ENCODE assay signal across 8 cellular contexts in genomic region chr3:40387001-40387894, GRCh38. TPM values are rescaled to one million over a fixed set of nuclear protein-coding genes. Genes with fewer than 3 reads are reported as not detected.
DNase-seq lines count a peak whose midpoint lies in the region; ATAC-seq and TF ChIP-seq lines count a peak whose summit lies in the region.

Gene ENTPD3 (plus strand): TSS chr3:40387184. CDS start chr3:40388058, 874 bp downstream.

- peak within 1 kb of the TSS; percentile 16; the same call in 1 of the 2 replicates for H3K9ac ChIP-seq in GM23248
- peak within 1 kb of the TSS in 1 of 2 donors; percentile 42 for H3K9ac ChIP-seq in colonic mucosa (ENCODE audit: low read depth in 2 of 2, low read length in 2 of 2)

- H3K4me1 ChIP-seq in GM23248 (ENCODE audit: insufficient read depth): no peaks in the 10 kb centered on the region
- H3K4me1 ChIP-seq in colonic mucosa: no peaks in the 10 kb centered on the region
- no peaks in the 10 kb centered on the region for H3K4me1 ChIP-seq in lower lobe of right lung

- 10 to 12% methylated on average over 40 to 49 of the region's 49 CpGs for WGBS in GM23248 (ENCODE audit: low coverage in 1 of 2, low lambda C conversion rate in 2 of 2, missing lambda C conversion rate in 2 of 2), 2 experiments

- no peaks in the 10 kb centered on the region for H3K9me3 ChIP-seq in GM23248 (ENCODE audit: low read depth)
- no peaks in the 10 kb centered on the region for H3K9me3 ChIP-seq in colonic mucosa
- no peaks in the 10 kb centered on the region for H3K9me3 ChIP-seq in lower lobe of right lung

- no peaks in the 10 kb centered on the region for H3K36me3 Mint-ChIP-seq in activated CD4-positive, alpha-beta T cell treated with anti-CD3 and anti-CD28 coated beads for 36 hours (ENCODE audit: low read depth)

- intact Hi-C loops in activated CD4-positive, alpha-beta T cell treated with anti-CD3 and anti-CD28 coated beads for 36 hours (cut with DNase I, micrococcal nuclease): no loop called here
- intact Hi-C loops in colonic mucosa (cut with DNase I) (no loop called here), lower lobe of right lung (cut with DNase I) (no loop called here)

- H3K36me3 ChIP-seq in GM23248 (ENCODE audit: low read depth) (no peaks in the 10 kb centered on the region), colonic mucosa (no peaks in the 10 kb centered on the region), lower lobe of right lung (no peaks in the 10 kb centered on the region)

- H3K4me2 ChIP-seq in GM23248 (ENCODE audit: unreplicated experiment): peak within 1 kb of the TSS; percentile 65

- H3K4me3 Mint-ChIP-seq in activated CD4-positive, alpha-beta T cell treated with anti-CD3 and anti-CD28 coated beads for 36 hours: peak within 1 kb of the TSS; percentile 21

- H3K27ac ChIP-seq in GM23248 (no peak within 1 kb of the TSS), colonic mucosa (no peak within 1 kb of the TSS), lower lobe of right lung (peak within 1 kb of the TSS; percentile 18)

- H3K27me3 ChIP-seq in GM23248 (replicated peaks; ENCODE audit: insufficient read depth) (no peaks in the 10 kb centered on the region), colonic mucosa (no peaks in the 10 kb centered on the region), lower lobe of right lung (ENCODE audit: low read depth) (peaks cover 14% of the 10 kb centered on the region)

- no peaks in the 10 kb centered on the region for H3K9me3 Mint-ChIP-seq in activated CD4-positive, alpha-beta T cell treated with anti-CD3 and anti-CD28 coated beads for 36 hours (ENCODE audit: low read depth)

- no peaks in the 10 kb centered on the region for H4K20me1 ChIP-seq in GM23248 (ENCODE audit: insufficient read depth)

- in situ Hi-C loops in GM23248 (cut with MboI): no loop called here

- H3K9me2 ChIP-seq in GM23248 (ENCODE audit: insufficient read depth): no peaks in the 10 kb centered on the region

- H3K79me2 ChIP-seq in GM23248 (ENCODE audit: insufficient read depth): no peaks in the 10 kb centered on the region

- POLR2A ChIA-PET in activated CD4-positive, alpha-beta T cell treated with anti-CD3 and anti-CD28 coated beads for 36 hours (lab: Charles Lee): no interaction called here

- peaks cover 34% of the 10 kb centered on the region for H3K27me3 Mint-ChIP-seq in activated CD4-positive, alpha-beta T cell treated with anti-CD3 and anti-CD28 coated beads for 36 hours

- TF ChIP-seq CTCF in colonic mucosa (IDR thresholded peaks at IDR 0.05) (no peak), lower lobe of right lung (IDR thresholded peaks at IDR 0.05) (no peak)

- H3K27ac Mint-ChIP-seq in activated CD4-positive, alpha-beta T cell treated with anti-CD3 and anti-CD28 coated beads for 36 hours: no peak within 1 kb of the TSS

- H2AFZ ChIP-seq in GM23248: peak within 1 kb of the TSS; percentile 59

- DNase-seq in GM23248 (peak; percentile 60), colonic mucosa (peak; percentile 41), lower lobe of right lung (peak; percentile 78), NCI-H1694 treated with DMSO at 0.1 percent for 48 hours (lab: John Stamatoyannopoulos, UW) (no peak), UCSD-AML1 (lab: John Stamatoyannopoulos, UW; ENCODE audit: unreplicated experiment) (no peak)
- peak; percentile 67 for DNase-seq in activated CD4-positive, alpha-beta T cell treated with anti-CD3 and anti-CD28 coated beads for 36 hours
- DNase-seq in stimulated activated CD8-positive, alpha-beta memory T cell treated with anti-CD3 and anti-CD28 coated beads, Interleukin-15, amount 100 ng/mL, for 4 hours (ENCODE audit: low read depth in 2 of 2): peak; percentile 1 to 8

- H3K4me3 ChIP-seq in GM23248 (peak within 1 kb of the TSS; percentile 64), colonic mucosa (peak within 1 kb of the TSS; percentile 33), lower lobe of right lung (peak within 1 kb of the TSS; percentile 53)

- peak; percentile 94 for ATAC-seq in activated CD4-positive, alpha-beta T cell treated with anti-CD3 and anti-CD28 coated beads for 36 hours
- ATAC-seq in lower lobe of right lung (peak; percentile 96 to 97), HG03571 (IDR thresholded peaks at IDR 0.05; ENCODE audit: unreplicated experiment) (no peak)

- H3F3A ChIP-seq in GM23248 (ENCODE audit: insufficient read depth): no peaks in the 10 kb centered on the region

- CTCF ChIA-PET in activated CD4-positive, alpha-beta T cell treated with anti-CD3 and anti-CD28 coated beads for 36 hours (lab: Charles Lee): interaction anchor here (0.6 kb wide), 1 partner anchor 14 kb away, joined by 3 read pairs; no protein-coding TSS in a partner anchor

- H3K4me1 Mint-ChIP-seq in activated CD4-positive, alpha-beta T cell treated with anti-CD3 and anti-CD28 coated beads for 36 hours: peaks cover 5% of the 10 kb centered on the region

RNA-seq across cellular contexts. Expression of gene ENTPD3, which starts in this region (rescaled TPM):
- not detected in 2 replicates for total RNA-seq in GM23248 (2014; rRNA removed; shearing (Covaris generic))
- polyA plus RNA-seq in GM23248 (2016; fragmentation: Nextera tagmentation; extraction: Ambion mirVana): not detected in 2 replicates
- total RNA-seq in activated CD4-positive, alpha-beta T cell treated with anti-CD3 and anti-CD28 coated beads for 36 hours: not detected
- 1 to 10 TPM in 1 of 2 donors, under 1 TPM in 1; 0.22 to 2.3 TPM for total RNA-seq in colonic mucosa
- 4.3 TPM for total RNA-seq in lower lobe of right lung

Comparison
In these comparisons a context has a peak if more than half of its experiments do, and no peak if none do; other contexts are left out.
1. Peak in DNase-seq, H3K4me3 ChIP-seq, H3K9ac ChIP-seq and H3K4me2 ChIP-seq in GM23248; RNA of the gene not detected or under 1 TPM.
2. Peak in DNase-seq and ATAC-seq in activated CD4-positive, alpha-beta T cell treated with anti-CD3 and anti-CD28 coated beads for 36 hours; RNA of the gene not detected or under 1 TPM.
3. DNase-seq: peak in colonic mucosa (single experiment), lower lobe of right lung (single experiment) and stimulated activated CD8-positive, alpha-beta memory T cell treated with anti-CD3 and anti-CD28 coated beads, Interleukin-15, amount 100 ng/mL, for 4 hours (2 of 2); none in NCI-H1694 treated with DMSO at 0.1 percent for 48 hours (single experiment) and UCSD-AML1 (single experiment).
4. Peak in every context shown above with its lines, with median percentiles within 50 percentile points of each other: H3K4me3 ChIP-seq.